ENCODE assay signal across 9 cellular contexts in the genomic region with DNA sequence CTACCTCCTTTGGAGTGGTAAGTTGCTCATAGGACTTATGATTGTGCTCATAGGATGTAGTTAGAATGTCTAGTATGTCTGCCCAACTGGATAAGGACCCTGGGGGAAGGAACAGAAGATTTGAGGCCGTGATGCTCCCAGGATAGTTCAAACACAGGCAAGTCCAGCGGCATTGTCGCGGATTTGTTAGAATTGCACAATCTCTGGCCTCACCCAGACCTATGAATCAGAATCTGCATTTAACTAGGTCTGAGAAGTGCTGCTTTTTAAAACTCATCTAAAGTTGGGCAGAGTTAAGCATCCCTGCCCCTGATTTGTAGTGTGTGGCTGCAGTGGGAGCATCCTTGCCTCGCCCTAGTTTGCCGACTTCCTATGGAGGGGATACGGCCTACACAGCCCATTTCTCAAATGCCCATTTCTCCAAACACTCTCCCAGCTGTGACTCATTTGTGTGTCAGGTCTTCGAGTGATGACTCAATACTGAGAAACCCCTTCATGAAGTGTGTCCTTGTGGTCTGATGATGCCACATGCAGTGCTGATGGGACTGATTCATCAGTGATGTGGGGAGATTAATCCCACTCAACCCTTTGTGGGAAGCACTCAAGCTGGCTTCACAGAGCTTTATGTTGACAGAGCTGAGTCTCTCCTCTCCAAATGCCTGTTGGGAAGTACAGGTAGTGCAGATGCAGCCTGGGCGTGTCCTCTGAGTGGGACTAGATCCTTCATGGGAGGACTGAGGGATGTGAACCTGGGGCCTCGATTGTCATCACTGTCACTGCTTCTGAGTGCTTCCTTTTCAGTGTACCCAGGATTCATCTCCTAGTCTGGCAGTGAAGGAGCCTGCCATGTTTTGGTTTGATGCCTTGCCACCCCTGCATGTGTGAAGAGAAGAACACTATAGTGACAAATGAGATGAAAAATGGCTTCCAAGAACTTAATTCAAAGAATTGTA. TPM values are rescaled to one million over a fixed set of nuclear protein-coding genes. Genes with fewer than 3 reads are reported as not detected.
A peak's percentile ranks its signal among the peaks of the same experiment; 100 is the strongest.
DNase-seq lines count a peak whose midpoint lies in the region; ATAC-seq and TF ChIP-seq lines count a peak whose summit lies in the region.
"Had no signal": no experiment of that assay in that cellular context is flagged by ENCODE, and none has a peak within 500 bp of the region (broad histone marks: within the 10 kb centered on the region; RNA-seq: fewer than 3 reads in every experiment).

No MANE protein-coding gene starts in this region.

- H3K9me3 ChIP-seq in adipocyte (ENCODE audit: control insufficient read depth, low read length) (no peaks in the 10 kb centered on the region), psoas muscle (no peaks in the 10 kb centered on the region), aorta (ENCODE audit: control insufficient read depth, low read length) (no peaks in the 10 kb centered on the region)
- H3K9me3 ChIP-seq: suprapubic skin had no signal

- no peak for TF ChIP-seq CTCF in psoas muscle (IDR thresholded peaks at IDR 0.05)
- no peak for TF ChIP-seq CTCF in GM13977 (IDR thresholded peaks at IDR 0.05; ENCODE audit: extremely low read depth, insufficient read depth, missing control alignments)

- 86 to 92% (median 88%) methylated on average over 10 of the region's 10 CpGs for WGBS in psoas muscle, 3 donors
- WGBS in aorta, 2 donors, result 95 to 96% methylated on average over 10 of the region's 10 CpGs

- peak overlapping the region; percentile 44 for H3K9ac ChIP-seq in adipocyte (ENCODE audit: low read length)

- H3K27ac ChIP-seq in psoas muscle (no peak overlapping the region), aorta (ENCODE audit: low read depth in 1 of 2, low read length in 2 of 2) (no peak overlapping the region)
- H3K27ac ChIP-seq: suprapubic skin had no signal

- ATAC-seq in psoas muscle (peak; percentile 17 to 68 (median 46)), aorta (ENCODE audit: low FRiP score) (no peak), HG02884 (IDR thresholded peaks at IDR 0.05; ENCODE audit: unreplicated experiment) (no peak)

- H3K27me3 ChIP-seq in adipocyte (replicated peaks; ENCODE audit: control insufficient read depth, insufficient read depth, low read length) (no peaks in the 10 kb centered on the region), psoas muscle (ENCODE audit: insufficient read depth in 3 of 3, low read length in 2 of 3) (peaks cover 0 to 3% (median 0%) of the 10 kb centered on the region in 3 donors), aorta (ENCODE audit: control insufficient read depth in 1 of 2, insufficient read depth in 2 of 2, low read length in 1 of 2) (no peaks in the 10 kb centered on the region)
- H3K27me3 ChIP-seq: suprapubic skin had no signal

- peak; percentile 86 for DNase-seq in DMS53 treated with DMSO at 0.1 percent for 48 hours (lab: John Stamatoyannopoulos, UW; ENCODE audit: unreplicated experiment)
- DNase-seq in NCI-H128 (lab: John Stamatoyannopoulos, UW; ENCODE audit: unreplicated experiment), result peak; percentile 36
- peak; percentile 88 for DNase-seq in adipocyte (ENCODE audit: low read depth)
- no peak for DNase-seq in psoas muscle
- no peak for DNase-seq in NCI-H2171 (lab: John Stamatoyannopoulos, UW)
- DNase-seq in aorta, result no peak
- no peak for DNase-seq in GM13977 (ENCODE audit: low spot score)

- H3K4me3 ChIP-seq in adipocyte (ENCODE audit: low read length), result peak overlapping the region; percentile 66
- no peak overlapping the region for H3K4me3 ChIP-seq in psoas muscle
- H3K4me3 ChIP-seq in aorta (ENCODE audit: low read length in 2 of 2), result no peak overlapping the region
- H3K4me3 ChIP-seq: suprapubic skin had no signal

- in situ Hi-C loops in GM13977 (cut with MboI; ENCODE audit: low pct_unique_long_range_greater_than_20kb, low sequenced_read_pairs, unreplicated experiment), result no loop called here

- intact Hi-C loops in psoas muscle (cut with DNase I) (no loop called here), aorta (cut with DNase I) (no loop called here)

- H3K36me3 ChIP-seq in adipocyte (ENCODE audit: control insufficient read depth, insufficient read depth, low read length, severe bottlenecking), result no peaks in the 10 kb centered on the region
- H3K36me3 ChIP-seq in psoas muscle (ENCODE audit: insufficient read depth in 1 of 2, low read depth in 1 of 2), result no peaks in the 10 kb centered on the region
- H3K36me3 ChIP-seq in aorta (ENCODE audit: control insufficient read depth in 1 of 2, insufficient read depth in 2 of 2, low read length in 1 of 2), result no peaks in the 10 kb centered on the region
- H3K36me3 ChIP-seq: suprapubic skin had no signal

- H3K4me1 ChIP-seq in adipocyte (ENCODE audit: control insufficient read depth, insufficient read depth, low read length) (peaks cover 23% of the 10 kb centered on the region), psoas muscle (no peaks in the 10 kb centered on the region), aorta (ENCODE audit: control insufficient read depth in 1 of 2, insufficient read depth in 2 of 2, low read length in 2 of 2) (no peaks in the 10 kb centered on the region)
- H3K4me1 ChIP-seq: suprapubic skin had no signal

RNA-seq across cellular contexts. Expression of gene SMIM21, which starts 18.7 kb away (rescaled TPM):
- total RNA-seq in psoas muscle (not detected), aorta (not detected)
- polyA plus RNA-seq in psoas muscle (not detected), aorta (not detected)
- total RNA-seq: suprapubic skin had no signal

Comparison
In these comparisons a context has a peak if more than half of its experiments do, and no peak if none do; other contexts are left out.
1. DNase-seq: peak in DMS53 treated with DMSO at 0.1 percent for 48 hours (single experiment), NCI-H128 (single experiment) and adipocyte (single experiment); none in psoas muscle (0 of 2), NCI-H2171 (single experiment), aorta (0 of 2) and GM13977 (single experiment).
2. ATAC-seq: peak in psoas muscle (4 of 4); none in aorta (single experiment) and HG02884 (single experiment).